8 cellular contexts compared by ENCODE assay signal in the genomic region with DNA sequence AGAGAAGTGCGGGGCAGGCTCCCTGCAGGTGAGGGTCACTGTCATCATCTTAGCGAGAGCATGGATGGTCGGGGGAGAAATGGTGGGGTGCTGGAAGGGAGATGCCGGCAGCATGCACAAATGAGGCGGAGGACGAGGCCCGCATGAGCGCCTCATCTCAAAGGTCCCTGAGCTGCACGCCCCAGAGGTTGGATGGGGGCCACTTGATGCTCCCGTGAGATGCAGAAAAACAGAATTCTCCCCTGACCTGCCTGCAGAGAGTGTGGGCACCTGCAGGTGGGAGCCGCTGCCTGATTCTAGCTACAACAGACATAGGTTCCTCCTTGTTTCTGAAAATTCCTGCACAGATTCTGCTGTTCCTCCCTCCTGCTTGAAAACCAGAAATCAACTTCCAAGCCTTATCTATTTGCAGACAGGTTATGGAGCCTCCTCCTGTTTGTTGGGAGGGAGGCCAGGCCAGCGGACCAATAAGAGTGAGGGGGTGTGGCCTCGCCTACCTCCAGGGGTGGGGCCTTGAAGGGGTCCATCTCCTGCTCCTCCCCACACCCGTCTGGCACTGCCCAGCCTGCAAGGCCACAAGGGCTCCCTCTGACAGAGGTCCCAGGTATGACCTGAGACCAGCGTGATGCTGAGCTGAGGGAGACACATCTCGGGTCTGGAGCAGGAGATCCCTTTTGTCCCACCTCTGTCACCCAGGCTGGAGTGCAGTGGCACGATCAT.
DNase-seq lines count a peak whose midpoint lies in the region; ATAC-seq and TF ChIP-seq lines count a peak whose summit lies in the region.

No MANE protein-coding gene starts in this region.

- H3K27ac ChIP-seq in mammary epithelial cell (ENCODE audit: insufficient read depth, low read depth, low read length) = no peak overlapping the region
- no peak overlapping the region for H3K27ac ChIP-seq in psoas muscle
- H3K27ac ChIP-seq in uterus = peak overlapping the region in 1 of 2 donors; percentile 8

- no peaks in the 10 kb centered on the region for H3K27me3 Mint-ChIP-seq in MCF 10A (ENCODE audit: insufficient read depth, unreplicated experiment)
- no peaks in the 10 kb centered on the region for H3K27me3 Mint-ChIP-seq in activated naive CD8-positive, alpha-beta T cell treated with anti-CD3 and anti-CD28 coated beads, Interleukin-2, amount 50 U/mL, for 24 hours

- no peak overlapping the region for H3K27ac Mint-ChIP-seq in MCF 10A (ENCODE audit: low read depth, unreplicated experiment)
- H3K27ac Mint-ChIP-seq in activated naive CD8-positive, alpha-beta T cell treated with anti-CD3 and anti-CD28 coated beads, Interleukin-2, amount 50 U/mL, for 24 hours = peak overlapping the region; percentile 1

- H3K9me3 ChIP-seq in mammary epithelial cell (replicated peaks; ENCODE audit: insufficient read depth, low read length) (no peaks in the 10 kb centered on the region), psoas muscle (no peaks in the 10 kb centered on the region), uterus (no peaks in the 10 kb centered on the region)

- ATAC-seq in GM21576 (IDR thresholded peaks at IDR 0.05; ENCODE audit: unreplicated experiment) = peak; percentile 61
- peak; percentile 44 for ATAC-seq in activated naive CD8-positive, alpha-beta T cell treated with anti-CD3 and anti-CD28 coated beads, Interleukin-2, amount 50 U/mL, for 24 hours
- peak; percentile 49 to 66 (median 64) for ATAC-seq in psoas muscle

- H2AFZ ChIP-seq in mammary epithelial cell (ENCODE audit: low read depth, low read length) = no peak overlapping the region

- H3K4me3 Mint-ChIP-seq in MCF 10A (ENCODE audit: unreplicated experiment) = no peak overlapping the region
- no peak overlapping the region for H3K4me3 Mint-ChIP-seq in activated naive CD8-positive, alpha-beta T cell treated with anti-CD3 and anti-CD28 coated beads, Interleukin-2, amount 50 U/mL, for 24 hours

- no peaks in the 10 kb centered on the region for H3K36me3 ChIP-seq in mammary epithelial cell (ENCODE audit: insufficient read depth, low read length)
- peaks cover 0 to 47% of the 10 kb centered on the region in 2 donors for H3K36me3 ChIP-seq in psoas muscle (ENCODE audit: insufficient read depth in 1 of 2, low read depth in 1 of 2)
- H3K36me3 ChIP-seq in uterus = no peaks in the 10 kb centered on the region

- no peaks in the 10 kb centered on the region for H4K20me1 ChIP-seq in mammary epithelial cell (ENCODE audit: insufficient read depth, low read length)

- WGBS in mammary epithelial cell (ENCODE audit: low coverage, missing lambda C conversion rate) = 78% methylated on average over 7 of the region's 17 CpGs
- WGBS in psoas muscle, 3 donors = 83 to 86% (median 83%) methylated on average over 17 of the region's 17 CpGs

- in situ Hi-C loops in mammary epithelial cell (cut with MboI; ENCODE audit: low sequenced_read_pairs in 2 of 2) = no loop called here

- H3K4me1 Mint-ChIP-seq in MCF 10A (ENCODE audit: insufficient read depth, unreplicated experiment) = no peaks in the 10 kb centered on the region
- H3K4me1 Mint-ChIP-seq in activated naive CD8-positive, alpha-beta T cell treated with anti-CD3 and anti-CD28 coated beads, Interleukin-2, amount 50 U/mL, for 24 hours = peaks cover 7% of the 10 kb centered on the region

- BruUV-seq in MCF 10A (replicated peaks; lab: Mats Ljungman, UMichigan) (no TSS peak), mammary epithelial cell (replicated peaks; lab: Mats Ljungman, UMichigan) (no TSS peak)

- no peak overlapping the region for H3K4me2 ChIP-seq in mammary epithelial cell (ENCODE audit: insufficient read depth, low read depth, low read length)

- H3K27me3 ChIP-seq in mammary epithelial cell (ENCODE audit: insufficient read depth, low read length) = no peaks in the 10 kb centered on the region
- H3K27me3 ChIP-seq in psoas muscle (ENCODE audit: insufficient read depth in 3 of 3, low read length in 2 of 3) = no peaks in the 10 kb centered on the region
- no peaks in the 10 kb centered on the region for H3K27me3 ChIP-seq in uterus

- intact Hi-C loops in MCF 10A (cut with micrococcal nuclease) (no loop called here), mammary epithelial cell (cut with micrococcal nuclease) (no loop called here), psoas muscle (cut with DNase I) (no loop called here), uterus (cut with DNase I; ENCODE audit: low total_unique reads) (no loop called here)

- no peak overlapping the region for H3K9ac ChIP-seq in mammary epithelial cell (ENCODE audit: insufficient read depth, low read length)

- peaks cover 6% of the 10 kb centered on the region for H3K36me3 Mint-ChIP-seq in MCF 10A (ENCODE audit: insufficient read depth, unreplicated experiment)
- peaks cover 6% of the 10 kb centered on the region for H3K36me3 Mint-ChIP-seq in activated naive CD8-positive, alpha-beta T cell treated with anti-CD3 and anti-CD28 coated beads, Interleukin-2, amount 50 U/mL, for 24 hours (ENCODE audit: low read depth)

- CTCF ChIA-PET in MCF 10A (lab: Yijun Ruan, JAX) (interaction anchor here (0.5 to 0.6 kb wide), 2 partner anchors 69 to 356 kb away, joined by 3 to 4 read pairs; no protein-coding TSS in a partner anchor), mammary epithelial cell (lab: Charles Lee; ENCODE audit: low non-redundant PET) (no interaction called here)

- H3K4me3 ChIP-seq in mammary epithelial cell (replicated peaks in 1 of 3; ENCODE audit: insufficient read depth in 1 of 3, low read depth in 2 of 3, low read length in 3 of 3) (no peak overlapping the region), psoas muscle (no peak overlapping the region), uterus (no peak overlapping the region)

- TF ChIP-seq CTCF in MCF 10A (IDR thresholded peaks at IDR 0.05; ENCODE audit: unreplicated experiment) = no peak
- no peak for TF ChIP-seq CTCF in mammary epithelial cell (conservative IDR thresholded peaks at IDR 0.05 in 1 of 2, IDR thresholded peaks at IDR 0.05 in 1 of 2; ENCODE audit: extremely low read depth in 1 of 2, insufficient read depth in 1 of 2, low read depth in 1 of 2, low read length in 2 of 2)
- no peak for TF ChIP-seq CTCF in psoas muscle (IDR thresholded peaks at IDR 0.05)
- TF ChIP-seq CTCF in uterus (IDR thresholded peaks at IDR 0.05) = no peak

- no peaks in the 10 kb centered on the region for H3K9me3 Mint-ChIP-seq in MCF 10A (ENCODE audit: unreplicated experiment)
- no peaks in the 10 kb centered on the region for H3K9me3 Mint-ChIP-seq in activated naive CD8-positive, alpha-beta T cell treated with anti-CD3 and anti-CD28 coated beads, Interleukin-2, amount 50 U/mL, for 24 hours

- no peaks in the 10 kb centered on the region for H3K79me2 ChIP-seq in mammary epithelial cell (ENCODE audit: insufficient read depth, low read length)

- dilution Hi-C loops in mammary epithelial cell (cut with HindIII; ENCODE audit: low sequenced_read_pairs) = no loop called here

- H3K4me1 ChIP-seq in mammary epithelial cell (ENCODE audit: insufficient read depth, low read length) (no peaks in the 10 kb centered on the region), psoas muscle (no peaks in the 10 kb centered on the region), uterus (no peaks in the 10 kb centered on the region)

- POLR2A ChIA-PET in MCF 10A (lab: Yijun Ruan, JAX) = no interaction called here

- peak; percentile 52 for DNase-seq in MCF 10A (ENCODE audit: unreplicated experiment)
- DNase-seq in mammary epithelial cell = no peak
- DNase-seq in NCI-H2029 (lab: John Stamatoyannopoulos, UW) = peak; percentile 82
- peak; percentile 30 for DNase-seq in activated naive CD8-positive, alpha-beta T cell treated with anti-CD3 and anti-CD28 coated beads, Interleukin-2, amount 50 U/mL, for 24 hours
- DNase-seq in psoas muscle = no peak
- DNase-seq in uterus = no peak
- no peak for DNase-seq in AG08395 (ENCODE audit: low spot score)

- TF ChIP-seq POLR2A in uterus (IDR thresholded peaks at IDR 0.05) = no peak

Comparison
In these comparisons a context has a peak if more than half of its experiments do, and no peak if none do; other contexts are left out.
1. DNase-seq: peak in MCF 10A (single experiment), NCI-H2029 (single experiment) and activated naive CD8-positive, alpha-beta T cell treated with anti-CD3 and anti-CD28 coated beads, Interleukin-2, amount 50 U/mL, for 24 hours (single experiment); none in mammary epithelial cell (single experiment), psoas muscle (0 of 2), uterus (0 of 2) and AG08395 (single experiment).
2. Peak in every context shown above with its lines, with median percentiles within 50 percentile points of each other: ATAC-seq.